In genomic region chr1:25743164-25744139, GRCh38 we compare ENCODE assay signal across 10 cellular contexts. TPM values are rescaled to one million over a fixed set of nuclear protein-coding genes. Genes with fewer than 3 reads are reported as not detected.
DNase-seq lines count a peak whose midpoint lies in the region; ATAC-seq, FAIRE-seq and TF ChIP-seq lines count a peak whose summit lies in the region.
"Had no signal": no experiment of that assay in that cellular context is flagged by ENCODE, and none has a peak within 500 bp of the region (broad histone marks: within the 10 kb centered on the region; RNA-seq: fewer than 3 reads in every experiment).

No MANE protein-coding gene starts in this region.

- H4K8ac ChIP-seq in H1 (ENCODE audit: extremely low read depth, insufficient read depth, low read length), result no peak overlapping the region; the same call in 1 of the 2 replicates

- H3K79me2 ChIP-seq in H1 (ENCODE audit: control insufficient read depth in 1 of 2, insufficient read depth in 2 of 2, low read length in 2 of 2), result no peaks in the 10 kb centered on the region

- H3K36me3 ChIP-seq in H1 (ENCODE audit: control insufficient read depth in 2 of 4, insufficient read depth in 4 of 4, low read length in 3 of 4), result no peaks in the 10 kb centered on the region
- no peaks in the 10 kb centered on the region for H3K36me3 ChIP-seq in mucosa of stomach (ENCODE audit: control insufficient read depth, insufficient read depth, low read length)
- H3K36me3 ChIP-seq in vagina, result no peaks in the 10 kb centered on the region

- H3K23me2 ChIP-seq in H1 (ENCODE audit: low read depth, low read length), result no peaks in the 10 kb centered on the region

- H2BK5ac ChIP-seq in H1 (ENCODE audit: low read depth, low read length), result no peak overlapping the region

- H4K20me1 ChIP-seq in H1 (replicated peaks in 1 of 2; ENCODE audit: control insufficient read depth in 1 of 2, insufficient read depth in 2 of 2, low read length in 2 of 2), result no peaks in the 10 kb centered on the region

- TF ChIP-seq CTCF in H1 (IDR thresholded peaks at IDR 0.05; ENCODE audit: control extremely low read depth in 1 of 3, insufficient read depth in 1 of 3, low read depth in 1 of 3, low read length in 3 of 3) (no peak), vagina (IDR thresholded peaks at IDR 0.05) (no peak)

- CTCF ChIA-PET in H1 (lab: Charles Lee; ENCODE audit: partially characterized antibody), result interaction anchor here (0.8 to 2.1 kb wide), 15 partner anchors 10 to 170 kb away, joined by 3 to 9 read pairs (median 3); no protein-coding TSS in a partner anchor

- H3K9ac ChIP-seq in H1 (replicated peaks in 1 of 4; ENCODE audit: extremely low read depth in 1 of 4, low read depth in 3 of 4, low read length in 3 of 4) (no peak overlapping the region), mucosa of stomach (ENCODE audit: low read length) (peak overlapping the region; percentile 2)

- H3K27ac ChIP-seq in H1 (ENCODE audit: low read depth, low read length) (no peak overlapping the region), vagina (peak overlapping the region; percentile 90)

- no peak for FAIRE-seq in H1 (lab: Jason Lieb, UNC)
- FAIRE-seq: A204.1 had no signal

- POLR2A ChIA-PET in H1 (lab: Charles Lee; ENCODE audit: partially characterized antibody), result interaction anchor here (0.9 to 1.0 kb wide), 2 partner anchors 10 to 36 kb away, joined by 3 read pairs; no protein-coding TSS in a partner anchor

- no peak for TF ChIP-seq EP300 in H1 (IDR thresholded peaks at IDR 0.05; ENCODE audit: borderline replicate concordance in 1 of 2, low read depth in 2 of 2, low read length in 2 of 2)

- H2BK120ac ChIP-seq in H1 (replicated peaks; ENCODE audit: low read depth, low read length), result no peak overlapping the region

- no peaks in the 10 kb centered on the region for H3K9me3 ChIP-seq in H1 (ENCODE audit: insufficient read depth in 2 of 2, low read depth in 1 of 2, low read length in 1 of 2)
- no peaks in the 10 kb centered on the region for H3K9me3 ChIP-seq in mucosa of stomach (ENCODE audit: control insufficient read depth, low read length)
- no peaks in the 10 kb centered on the region for H3K9me3 ChIP-seq in vagina

- DNase-seq in NCI-H187 (lab: John Stamatoyannopoulos, UW) (peak; percentile 38 to 41), NCI-H187 treated with DMSO at 0.1 percent for 48 hours (lab: John Stamatoyannopoulos, UW) (no peak), H1 (ENCODE audit: low read depth in 1 of 2, low spot score in 2 of 2) (peak in 1 of 2 experiments; percentile 52), vagina (ENCODE audit: extremely low spot score in 2 of 2) (no peak), NCI-H128 (lab: John Stamatoyannopoulos, UW; ENCODE audit: unreplicated experiment) (no peak)
- DNase-seq: naive B cell had no signal

- H4K91ac ChIP-seq in H1 (replicated peaks; ENCODE audit: insufficient read length, low read length), result no peak overlapping the region

- no peak overlapping the region for H3K23ac ChIP-seq in H1 (ENCODE audit: insufficient read length)

- intact Hi-C loops in vagina (cut with DNase I), result loop anchor here (2.0 to 5.0 kb wide), 2 partner anchors 49 to 126 kb away; partner anchors contain the start of gene MAN1C1

- H3K14ac ChIP-seq in H1 (ENCODE audit: insufficient read length), result no peak overlapping the region

- no peak overlapping the region for H3K18ac ChIP-seq in H1 (ENCODE audit: extremely low read depth, low read length)

- no peak overlapping the region for H2AFZ ChIP-seq in H1 (ENCODE audit: low read length)

- H3K4me3 ChIP-seq in H1 (ENCODE audit: extremely low read depth in 1 of 4, insufficient read depth in 2 of 4, low read depth in 3 of 4, low read length in 4 of 4) (no peak overlapping the region), mucosa of stomach (ENCODE audit: low read length) (no peak overlapping the region), vagina (peak overlapping the region in 1 of 2 donors; percentile 18)

- H2BK12ac ChIP-seq in H1 (ENCODE audit: low read depth, low read length), result peak overlapping the region; percentile 70; the same call in 1 of the 2 replicates

- no peak overlapping the region for H2AK5ac ChIP-seq in H1 (ENCODE audit: low read depth, low read length)

- TF ChIP-seq RAD21 in H1 (IDR thresholded peaks at IDR 0.05 in 1 of 2, conservative IDR thresholded peaks at IDR 0.05 in 1 of 2; ENCODE audit: low read depth in 2 of 2, low read length in 2 of 2), result no peak

- no peak overlapping the region for H3K56ac ChIP-seq in H1 (replicated peaks; ENCODE audit: insufficient read length, low read depth, low read length)

- peaks cover 12 to 28% (median 14%) of the 10 kb centered on the region in 4 experiments for H3K4me1 ChIP-seq in H1 (replicated peaks in 1 of 4; ENCODE audit: control insufficient read depth in 3 of 4, insufficient read depth in 4 of 4, low read length in 3 of 4)
- H3K4me1 ChIP-seq in mucosa of stomach (ENCODE audit: control insufficient read depth, insufficient read depth, low read length), result peaks cover 16% of the 10 kb centered on the region
- peaks cover 64% of the 10 kb centered on the region for H3K4me1 ChIP-seq in vagina

- ATAC-seq in HG03139 (IDR thresholded peaks at IDR 0.05; ENCODE audit: unreplicated experiment) (no peak), GM21825 (IDR thresholded peaks at IDR 0.05; ENCODE audit: unreplicated experiment) (no peak)

- 0 out of 2 replicates have a peak overlapping the region, but pooled peaks have one; percentile 34 for H2BK20ac ChIP-seq in H1 (ENCODE audit: low read length)

- H3K4me2 ChIP-seq in H1 (ENCODE audit: insufficient read depth in 1 of 2, low read depth in 2 of 2, low read length in 2 of 2), result no peak overlapping the region

- no peaks in the 10 kb centered on the region for H3K79me1 ChIP-seq in H1 (ENCODE audit: low read depth, low read length)

- no peak overlapping the region for H3K4ac ChIP-seq in H1 (replicated peaks; ENCODE audit: insufficient read length, low read depth, low read length)

- H3K27me3 ChIP-seq in H1 (replicated peaks in 1 of 4; ENCODE audit: control insufficient read depth in 3 of 4, extremely low read depth in 1 of 4, insufficient read depth in 3 of 4, low read length in 3 of 4) (no peaks in the 10 kb centered on the region; a peak in 1 of 7 replicates), mucosa of stomach (ENCODE audit: control insufficient read depth, insufficient read depth, low read length) (no peaks in the 10 kb centered on the region), vagina (no peaks in the 10 kb centered on the region)

- no peak for TF ChIP-seq POLR2A in H1 (IDR thresholded peaks at IDR 0.05; ENCODE audit: control extremely low read depth in 1 of 2, low read depth in 2 of 2, low read length in 2 of 2)
- no peak for TF ChIP-seq POLR2A in vagina (IDR thresholded peaks at IDR 0.05)

- H2BK15ac ChIP-seq in H1 (ENCODE audit: low read length), result peak overlapping the region; percentile 84; the same call in 1 of the 2 replicates

- 94% methylated on average over 17 of the region's 17 CpGs; no CpG with 5 or more reads in 1 of the 2 experiments for WGBS in H1 (ENCODE audit: extremely low coverage in 1 of 2, insufficient coverage in 1 of 2, insufficient read length in 1 of 2, insufficient replicate concordance in 2 of 2, low coverage in 1 of 2, low lambda C conversion rate in 2 of 2, missing lambda C conversion rate in 1 of 2), 2 experiments

- no peak overlapping the region for H4K5ac ChIP-seq in H1 (ENCODE audit: insufficient read length, low read depth, low read length)

TF ChIP-seq in H1, 55 proteins besides CTCF, POLR2A, EP300 and RAD21 (continues in another document):
- TF ChIP-seq BRCA1 (IDR thresholded peaks at IDR 0.05; ENCODE audit: low read depth, low read length) (no peak), SUZ12 (IDR thresholded peaks at IDR 0.05; ENCODE audit: low read length) (no peak), JUN (IDR thresholded peaks at IDR 0.05; ENCODE audit: low read depth, low read length) (no peak), RBBP5 (IDR thresholded peaks at IDR 0.05; ENCODE audit: borderline replicate concordance, low read depth, low read length) (no peak), CHD2 (IDR thresholded peaks at IDR 0.05; ENCODE audit: low read length) (no peak), ATF3 (IDR thresholded peaks at IDR 0.05; ENCODE audit: insufficient read depth, low read depth, low read length) (no peak), FOSL1 (IDR thresholded peaks at IDR 0.05; ENCODE audit: insufficient read depth, low read depth, low read length) (no peak), SP4 (IDR thresholded peaks at IDR 0.05; ENCODE audit: low read length) (no peak), SIN3A (conservative IDR thresholded peaks at IDR 0.05 in 1 of 2, IDR thresholded peaks at IDR 0.05 in 1 of 2; ENCODE audit: low read depth in 1 of 2, low read length in 2 of 2) (no peak), PHF8 (conservative IDR thresholded peaks at IDR 0.05; ENCODE audit: low read depth, low read length) (no peak), TBP (IDR thresholded peaks at IDR 0.05; ENCODE audit: low read depth, low read length) (no peak)

RNA-seq across cellular contexts. Expression of gene SELENON, which starts 56.5 kb away (rescaled TPM):
- 77.4 and 77.6 TPM in 2 replicates for total RNA-seq in H1 (2021; fragmentation: NEBNext Ultra II Directional; extraction: Animal tissue kit (Norgen Biotek cat#: 25700))
- polyA plus RNA-seq in H1 (2011; rRNA removed), result 43.0 and 67.3 TPM in 2 replicates
- polyA plus RNA-seq in H1 (2011; cell fraction: cytosol; rRNA removed), result 36.6 TPM
- polyA plus RNA-seq in H1 (2011; cell fraction: nucleus; rRNA removed), result 58.6 TPM
- 72.8 to 99.4 TPM (median 83.9 TPM) in 4 replicates for polyA plus RNA-seq in H1 (2012, experiment 1 of 2)
- 89.8 TPM for polyA plus RNA-seq in H1 (2012, experiment 2 of 2)
- polyA plus RNA-seq in H1 (2013, experiment 1 of 2), result 103 TPM
- 109 TPM for polyA plus RNA-seq in H1 (2013, experiment 2 of 2)
- polyA minus RNA-seq in H1 (2011; rRNA and poly(A)+ RNA removed), result 25.4 and 44.6 TPM in 2 replicates
- polyA minus RNA-seq in H1 (2011; cell fraction: cytosol; rRNA and poly(A)+ RNA removed), result 47.6 TPM
- 23.2 TPM for polyA minus RNA-seq in H1 (2011; cell fraction: nucleus; rRNA and poly(A)+ RNA removed)
- total RNA-seq in vagina, result 39.0 TPM

Comparison
In these comparisons a context has a peak if more than half of its experiments do, and no peak if none do; other contexts are left out.
1. DNase-seq: peak in NCI-H187 (2 of 2); none in NCI-H187 treated with DMSO at 0.1 percent for 48 hours (single experiment), vagina (0 of 2) and NCI-H128 (single experiment).